16 cellular contexts compared by ENCODE assay signal in genomic region chr12:90298289-90298948, GRCh38.
DNase-seq lines count a peak whose midpoint lies in the region; ATAC-seq, FAIRE-seq and TF ChIP-seq lines count a peak whose summit lies in the region.
"Had no signal": no experiment of that assay in that cellular context is flagged by ENCODE, and none has a peak within 500 bp of the region (broad histone marks: within the 10 kb centered on the region; RNA-seq: fewer than 3 reads in every experiment).

No MANE protein-coding gene starts in this region.

- no peak for TF ChIP-seq CTCF in D721Med (IDR thresholded peaks at IDR 0.05; ENCODE audit: insufficient read depth, missing control alignments)

- H3K4me3 ChIP-seq in ACC112 (ENCODE audit: low read depth, low read length): no peak overlapping the region
- H3K4me3 ChIP-seq: lung, prostate gland, vagina had no signal

- no peaks in the 10 kb centered on the region for H3K27me3 ChIP-seq in ACC112 (ENCODE audit: insufficient read depth, low read length)
- H3K27me3 ChIP-seq: vagina had no signal

- no peaks in the 10 kb centered on the region for H3K36me3 Mint-ChIP-seq in central memory CD8-positive, alpha-beta T cell (ENCODE audit: insufficient read depth)

- H3K79me2 ChIP-seq in ACC112 (ENCODE audit: control insufficient read depth, insufficient read depth, low read length, unreplicated experiment): no peaks in the 10 kb centered on the region

- peak; percentile 36 for ATAC-seq in HG03175 (IDR thresholded peaks at IDR 0.05; ENCODE audit: unreplicated experiment)
- peak; percentile 19 for ATAC-seq in central memory CD8-positive, alpha-beta T cell (replicated peaks; ENCODE audit: extremely low read depth, poor library complexity, severe bottlenecking)

- peak overlapping the region; percentile 47 for H2AFZ ChIP-seq in ACC112 (ENCODE audit: low read length, unreplicated experiment)

- H3K27ac ChIP-seq in ACC112 (ENCODE audit: low read depth, low read length): no peak overlapping the region
- H3K27ac ChIP-seq: prostate gland, vagina had no signal

- H3K4me1 Mint-ChIP-seq in central memory CD8-positive, alpha-beta T cell: peaks cover 16% of the 10 kb centered on the region

- peaks cover 7% of the 10 kb centered on the region for H3K4me1 ChIP-seq in ACC112 (ENCODE audit: control insufficient read depth, insufficient read depth, low read length, unreplicated experiment)
- H3K4me1 ChIP-seq: prostate gland, vagina had no signal

- H3K4me3 Mint-ChIP-seq in central memory CD8-positive, alpha-beta T cell: peak overlapping the region; percentile 57

- intact Hi-C loops in cardiac septum (cut with DNase I): no loop called here

- DNase-seq in D721Med (ENCODE audit: insufficient read length, low spot score): no peak
- DNase-seq in central memory CD8-positive, alpha-beta T cell (ENCODE audit: low spot score in 2 of 2): no peak
- no peak for DNase-seq in stimulated activated naive CD4-positive, alpha-beta T cell treated with Interleukin-2 at 50 U/mL for 16 hours (lab: John Stamatoyannopoulos, UW)
- DNase-seq in dermis blood vessel endothelial cell: no peak
- no peak for DNase-seq in cardiac septum (ENCODE audit: low spot score)
- no peak for DNase-seq in activated CD8-positive, alpha-beta memory T cell treated with anti-CD3 and anti-CD28 coated beads, Interleukin-2, amount 50 U/mL, for 48 hours
- DNase-seq: activated CD4-positive, alpha-beta memory T cell treated with anti-CD3 and anti-CD28 coated beads, Interleukin-2, amount 10 ng/mL, durations not matched to agents 7 days and 5 days; effector CD8-positive, alpha-beta T cell; NCI-H2081; stimulated activated CD8-positive, alpha-beta memory T cell treated with anti-CD3 and anti-CD28 coated beads, Interleukin-4, amount 100 ng/mL, for 48 hours; substantia nigra had no signal

- H3K36me3 ChIP-seq in ACC112 (ENCODE audit: insufficient read depth, low read length): no peaks in the 10 kb centered on the region
- H3K36me3 ChIP-seq: prostate gland, vagina had no signal

- peak; percentile 29 for FAIRE-seq in D721Med (lab: Jason Lieb, UNC)

- H3K27me3 Mint-ChIP-seq in central memory CD8-positive, alpha-beta T cell: peaks cover 23% of the 10 kb centered on the region

- H3K27ac Mint-ChIP-seq in central memory CD8-positive, alpha-beta T cell (ENCODE audit: low read depth): peak overlapping the region; percentile 56

- no peaks in the 10 kb centered on the region for H3K9me3 Mint-ChIP-seq in central memory CD8-positive, alpha-beta T cell
- H3K9me3 Mint-ChIP-seq: activated CD4-positive, alpha-beta memory T cell treated with anti-CD3 and anti-CD28 coated beads, Interleukin-2, amount 10 ng/mL, durations not matched to agents 7 days and 5 days had no signal
